In the genomic region with DNA sequence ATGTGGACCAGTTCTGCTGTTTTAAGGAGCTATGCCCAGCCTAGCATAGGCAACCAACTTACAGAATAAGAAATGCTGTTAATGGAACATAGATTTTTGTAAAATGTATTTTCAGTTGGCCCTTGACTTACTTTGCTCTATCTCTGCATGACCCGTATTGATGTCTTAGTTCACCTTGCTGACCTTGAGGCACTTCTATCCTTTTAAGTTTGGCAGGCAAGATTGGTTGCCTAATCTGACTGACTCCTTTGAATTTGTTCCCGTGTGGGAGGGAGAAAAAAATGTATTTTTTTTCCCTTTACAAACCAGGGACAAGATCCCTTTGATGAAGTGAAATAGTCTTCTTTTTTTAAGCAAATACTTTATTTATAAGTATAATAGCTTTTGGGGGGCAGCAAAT, we compare ENCODE assay signal across 1 cellular context.
TF ChIP-seq lines count a peak whose summit lies in the region.

No MANE protein-coding gene starts in this region.

TF ChIP-seq in HepG2, 621 proteins besides CTCF, POLR2A, EP300 and RAD21 (continued from another document):
- TF ChIP-seq, protein P1, sequence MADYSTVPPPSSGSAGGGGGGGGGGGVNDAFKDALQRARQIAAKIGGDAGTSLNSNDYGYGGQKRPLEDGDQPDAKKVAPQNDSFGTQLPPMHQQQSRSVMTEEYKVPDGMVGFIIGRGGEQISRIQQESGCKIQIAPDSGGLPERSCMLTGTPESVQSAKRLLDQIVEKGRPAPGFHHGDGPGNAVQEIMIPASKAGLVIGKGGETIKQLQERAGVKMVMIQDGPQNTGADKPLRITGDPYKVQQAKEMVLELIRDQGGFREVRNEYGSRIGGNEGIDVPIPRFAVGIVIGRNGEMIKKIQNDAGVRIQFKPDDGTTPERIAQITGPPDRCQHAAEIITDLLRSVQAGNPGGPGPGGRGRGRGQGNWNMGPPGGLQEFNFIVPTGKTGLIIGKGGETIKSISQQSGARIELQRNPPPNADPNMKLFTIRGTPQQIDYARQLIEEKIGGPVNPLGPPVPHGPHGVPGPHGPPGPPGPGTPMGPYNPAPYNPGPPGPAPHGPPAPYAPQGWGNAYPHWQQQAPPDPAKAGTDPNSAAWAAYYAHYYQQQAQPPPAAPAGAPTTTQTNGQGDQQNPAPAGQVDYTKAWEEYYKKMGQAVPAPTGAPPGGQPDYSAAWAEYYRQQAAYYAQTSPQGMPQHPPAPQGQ (CRISPR knock-in tag; IDR thresholded peaks at IDR 0.05; ENCODE audit: borderline replicate concordance), result no peak
- no peak for TF ChIP-seq ATF5 (CRISPR knock-in tag; IDR thresholded peaks at IDR 0.05; ENCODE audit: low read depth)
- no peak for TF ChIP-seq ZC3H4 (CRISPR knock-in tag; IDR thresholded peaks at IDR 0.05; ENCODE audit: borderline replicate concordance)
- TF ChIP-seq ZSCAN31 (CRISPR knock-in tag; IDR thresholded peaks at IDR 0.05; ENCODE audit: low read depth), result no peak
- TF ChIP-seq KLF12 (CRISPR knock-in tag; IDR thresholded peaks at IDR 0.05; ENCODE audit: borderline replicate concordance), result no peak
- TF ChIP-seq, protein P2, sequence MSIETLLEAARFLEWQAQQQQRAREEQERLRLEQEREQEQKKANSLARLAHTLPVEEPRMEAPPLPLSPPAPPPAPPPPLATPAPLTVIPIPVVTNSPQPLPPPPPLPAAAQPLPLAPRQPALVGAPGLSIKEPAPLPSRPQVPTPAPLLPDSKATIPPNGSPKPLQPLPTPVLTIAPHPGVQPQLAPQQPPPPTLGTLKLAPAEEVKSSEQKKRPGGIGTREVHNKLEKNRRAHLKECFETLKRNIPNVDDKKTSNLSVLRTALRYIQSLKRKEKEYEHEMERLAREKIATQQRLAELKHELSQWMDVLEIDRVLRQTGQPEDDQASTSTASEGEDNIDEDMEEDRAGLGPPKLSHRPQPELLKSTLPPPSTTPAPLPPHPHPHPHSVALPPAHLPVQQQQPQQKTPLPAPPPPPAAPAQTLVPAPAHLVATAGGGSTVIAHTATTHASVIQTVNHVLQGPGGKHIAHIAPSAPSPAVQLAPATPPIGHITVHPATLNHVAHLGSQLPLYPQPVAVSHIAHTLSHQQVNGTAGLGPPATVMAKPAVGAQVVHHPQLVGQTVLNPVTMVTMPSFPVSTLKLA (IDR thresholded peaks at IDR 0.05), result no peak
- no peak for TF ChIP-seq ZNF383 (CRISPR knock-in tag; IDR thresholded peaks at IDR 0.05; ENCODE audit: borderline replicate concordance)
- TF ChIP-seq ZNF317 (CRISPR knock-in tag; IDR thresholded peaks at IDR 0.05), result no peak
- no peak for TF ChIP-seq PCBP1 (IDR thresholded peaks at IDR 0.05; ENCODE audit: borderline replicate concordance, low read depth, low read length)
- no peak for TF ChIP-seq ZNF256 (CRISPR knock-in tag; conservative IDR thresholded peaks at IDR 0.05)
- no peak for TF ChIP-seq ARNTL (CRISPR knock-in tag; IDR thresholded peaks at IDR 0.05)
- TF ChIP-seq ZNF746 (CRISPR knock-in tag; IDR thresholded peaks at IDR 0.05), result no peak
- no peak for TF ChIP-seq ZNF101 (CRISPR knock-in tag; IDR thresholded peaks at IDR 0.05; ENCODE audit: borderline replicate concordance, low read depth)
- no peak for TF ChIP-seq MXD1 (CRISPR knock-in tag; IDR thresholded peaks at IDR 0.05)
- 0 out of 2 replicates have a peak, but pooled peaks have one; percentile 28 for TF ChIP-seq JUN (CRISPR knock-in tag; IDR thresholded peaks at IDR 0.05)
- no peak for TF ChIP-seq U2AF1 (optimal IDR thresholded peaks at IDR 0.05; ENCODE audit: low read depth, low read length)
- peak; percentile 96 for TF ChIP-seq NR2F6 (IDR thresholded peaks at IDR 0.05)
- TF ChIP-seq NR2F6 (CRISPR knock-in tag; IDR thresholded peaks at IDR 0.05), result peak; percentile 90
- TF ChIP-seq ZNF772 (CRISPR knock-in tag; IDR thresholded peaks at IDR 0.05), result no peak
- no peak for TF ChIP-seq ZBED4 (CRISPR knock-in tag; IDR thresholded peaks at IDR 0.05; ENCODE audit: borderline replicate concordance)
- no peak for TF ChIP-seq THYN1 (CRISPR knock-in tag; IDR thresholded peaks at IDR 0.05; ENCODE audit: borderline replicate concordance, low read depth)
- no peak for TF ChIP-seq ARHGAP35 (CRISPR knock-in tag; IDR thresholded peaks at IDR 0.05; ENCODE audit: borderline replicate concordance)
- peak; percentile 51; the same call in 1 of the 2 replicates for TF ChIP-seq KDM6A (CRISPR knock-in tag; IDR thresholded peaks at IDR 0.05; ENCODE audit: low read depth)
- no peak for TF ChIP-seq YY1 (IDR thresholded peaks at IDR 0.05; ENCODE audit: insufficient read depth, insufficient replicate concordance, low read depth, low read length)
- TF ChIP-seq ZFP62 (CRISPR knock-in tag; IDR thresholded peaks at IDR 0.05), result no peak
- TF ChIP-seq, protein P3, sequence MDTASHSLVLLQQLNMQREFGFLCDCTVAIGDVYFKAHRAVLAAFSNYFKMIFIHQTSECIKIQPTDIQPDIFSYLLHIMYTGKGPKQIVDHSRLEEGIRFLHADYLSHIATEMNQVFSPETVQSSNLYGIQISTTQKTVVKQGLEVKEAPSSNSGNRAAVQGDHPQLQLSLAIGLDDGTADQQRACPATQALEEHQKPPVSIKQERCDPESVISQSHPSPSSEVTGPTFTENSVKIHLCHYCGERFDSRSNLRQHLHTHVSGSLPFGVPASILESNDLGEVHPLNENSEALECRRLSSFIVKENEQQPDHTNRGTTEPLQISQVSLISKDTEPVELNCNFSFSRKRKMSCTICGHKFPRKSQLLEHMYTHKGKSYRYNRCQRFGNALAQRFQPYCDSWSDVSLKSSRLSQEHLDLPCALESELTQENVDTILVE (CRISPR knock-in tag; IDR thresholded peaks at IDR 0.05), result no peak
- TF ChIP-seq KDM5B (CRISPR knock-in tag; IDR thresholded peaks at IDR 0.05; ENCODE audit: borderline replicate concordance), result no peak
- TF ChIP-seq IKZF1 (IDR thresholded peaks at IDR 0.05), result no peak
- TF ChIP-seq GPBP1L1 (CRISPR knock-in tag; IDR thresholded peaks at IDR 0.05), result no peak
- TF ChIP-seq SIX4 (CRISPR knock-in tag; IDR thresholded peaks at IDR 0.05), result peak; percentile 61; the same call in 1 of the 2 replicates
- TF ChIP-seq YEATS4 (CRISPR knock-in tag; IDR thresholded peaks at IDR 0.05; ENCODE audit: borderline replicate concordance), result no peak
- TF ChIP-seq NR0B2 (CRISPR knock-in tag; IDR thresholded peaks at IDR 0.05), result no peak
- TF ChIP-seq CREBL2 (CRISPR knock-in tag; IDR thresholded peaks at IDR 0.05; ENCODE audit: borderline replicate concordance), result no peak
